8 cellular contexts compared by ENCODE assay signal in genomic region chr10:34808789-34809745, GRCh38. TPM values are rescaled to one million over a fixed set of nuclear protein-coding genes. Genes with fewer than 3 reads are reported as not detected.
DNase-seq lines count a peak whose midpoint lies in the region; ATAC-seq and TF ChIP-seq lines count a peak whose summit lies in the region.

No MANE protein-coding gene starts in this region.

- ATAC-seq in GM19467 (IDR thresholded peaks at IDR 0.05; ENCODE audit: unreplicated experiment) (peak; percentile 46), T-cell (replicated peaks in 1 of 4) (no peak)
- no peak for ATAC-seq in natural killer cell treated with Interleukin-12 subunit alpha and Interleukin-12 subunit beta and Interleukin-15 and Interleukin-18, amount 100 ng/mL, for 72 hours

- peaks cover 6 to 13% (median 9%) of the 10 kb centered on the region in 3 donors for H3K4me1 Mint-ChIP-seq in T-cell
- H3K4me1 Mint-ChIP-seq in natural killer cell treated with Interleukin-12 subunit alpha and Interleukin-12 subunit beta and Interleukin-15 and Interleukin-18, amount 100 ng/mL, for 72 hours (ENCODE audit: low read depth in 2 of 2): peaks cover 4 to 6% of the 10 kb centered on the region in 2 donors

- DNase-seq in AG10803 (ENCODE audit: low read depth) (peak; percentile 40), NCI-H2227 (lab: John Stamatoyannopoulos, UW; ENCODE audit: unreplicated experiment) (peak; percentile 68), foreskin melanocyte (peak; percentile 77), putamen (ENCODE audit: low spot score) (peak; percentile 49), T-cell (no peak), HCEC 1CT (no peak)
- no peak for DNase-seq in natural killer cell treated with Interleukin-12 subunit alpha and Interleukin-12 subunit beta and Interleukin-15 and Interleukin-18, amount 100 ng/mL, for 72 hours (ENCODE audit: low spot score)

- H3K4me3 Mint-ChIP-seq in T-cell: peak overlapping the region in 1 of 3 donors; percentile 4
- no peak overlapping the region for H3K4me3 Mint-ChIP-seq in natural killer cell treated with Interleukin-12 subunit alpha and Interleukin-12 subunit beta and Interleukin-15 and Interleukin-18, amount 100 ng/mL, for 72 hours

- CTCF ChIA-PET in T-cell (lab: Charles Lee): no interaction called here

- H3K4me3 ChIP-seq in AG10803 (ENCODE audit: low read length): peak overlapping the region; percentile 58

- POLR2A ChIA-PET in T-cell (lab: Charles Lee): no interaction called here

- no peak overlapping the region for H3K27ac Mint-ChIP-seq in T-cell
- no peak overlapping the region for H3K27ac Mint-ChIP-seq in natural killer cell treated with Interleukin-12 subunit alpha and Interleukin-12 subunit beta and Interleukin-15 and Interleukin-18, amount 100 ng/mL, for 72 hours

- no peaks in the 10 kb centered on the region for H3K36me3 Mint-ChIP-seq in T-cell
- no peaks in the 10 kb centered on the region for H3K36me3 Mint-ChIP-seq in natural killer cell treated with Interleukin-12 subunit alpha and Interleukin-12 subunit beta and Interleukin-15 and Interleukin-18, amount 100 ng/mL, for 72 hours

- peaks cover 40 to 51% of the 10 kb centered on the region in 2 donors for H3K27me3 Mint-ChIP-seq in T-cell
- peaks cover 43 to 50% of the 10 kb centered on the region in 2 donors for H3K27me3 Mint-ChIP-seq in natural killer cell treated with Interleukin-12 subunit alpha and Interleukin-12 subunit beta and Interleukin-15 and Interleukin-18, amount 100 ng/mL, for 72 hours

- H3K9me3 Mint-ChIP-seq in T-cell: no peaks in the 10 kb centered on the region
- H3K9me3 Mint-ChIP-seq in natural killer cell treated with Interleukin-12 subunit alpha and Interleukin-12 subunit beta and Interleukin-15 and Interleukin-18, amount 100 ng/mL, for 72 hours: no peaks in the 10 kb centered on the region

- TF ChIP-seq CTCF in AG10803 (conservative IDR thresholded peaks at IDR 0.05; ENCODE audit: low read length): no peak

RNA-seq across cellular contexts. Expression of gene PARD3, which starts 6.0 kb away (rescaled TPM):
- total RNA-seq in T-cell: under 1 TPM; 0.36 to 0.92 (median 0.65) TPM
- under 1 TPM in 1 of 2 donors, not detected in 1; 0.56 TPM for total RNA-seq in natural killer cell treated with Interleukin-12 subunit alpha and Interleukin-12 subunit beta and Interleukin-15 and Interleukin-18, amount 100 ng/mL, for 72 hours

Comparison
In these comparisons a context has a peak if more than half of its experiments do, and no peak if none do; other contexts are left out.
1. DNase-seq: peak in AG10803 (single experiment), NCI-H2227 (single experiment), foreskin melanocyte (single experiment) and putamen (single experiment); none in T-cell (0 of 34), natural killer cell treated with Interleukin-12 subunit alpha and Interleukin-12 subunit beta and Interleukin-15 and Interleukin-18, amount 100 ng/mL, for 72 hours (single experiment) and HCEC 1CT (single experiment).